24 cellular contexts compared by ENCODE assay signal in the genomic region with DNA sequence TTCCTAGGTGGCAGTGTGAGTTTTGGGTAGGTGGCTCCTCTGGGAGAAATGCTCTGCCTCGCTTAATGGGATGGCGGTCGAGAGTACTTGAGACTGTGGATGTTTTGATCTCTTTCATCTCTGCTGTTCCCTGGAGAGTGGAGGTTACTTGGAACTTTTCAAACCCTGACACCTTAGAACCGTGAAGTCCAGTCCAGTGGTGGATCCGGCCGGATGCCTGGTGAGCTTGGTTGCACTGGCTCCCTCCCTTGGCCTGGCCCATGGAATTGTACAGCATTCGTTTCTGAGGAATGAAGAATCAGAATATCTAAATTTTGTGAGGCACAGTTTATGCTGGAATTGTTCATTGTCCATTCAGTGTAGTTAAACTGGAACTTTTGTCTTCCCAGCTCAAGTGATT.
"Had no signal": no experiment of that assay in that cellular context is flagged by ENCODE, and none has a peak within 500 bp of the region (broad histone marks: within the 10 kb centered on the region; RNA-seq: fewer than 3 reads in every experiment).

No MANE protein-coding gene starts in this region.

- FAIRE-seq: keratinocyte had no signal

- H3K36me3 ChIP-seq: ovary had no signal

- ATAC-seq: activated CD4-positive, alpha-beta T cell treated with anti-CD3 and anti-CD28 coated beads for 36 hours; heart right ventricle; left colon; naive thymus-derived CD8-positive, alpha-beta T cell; psoas muscle had no signal

- H3K27ac Mint-ChIP-seq: activated B cell treated with CpG ODN at 0.5 μM for 24 hours; activated CD4-positive, alpha-beta memory T cell treated with anti-CD3 and anti-CD28 coated beads for 36 hours; activated CD4-positive, alpha-beta T cell treated with anti-CD3 and anti-CD28 coated beads for 36 hours; activated naive CD8-positive, alpha-beta T cell; stimulated activated naive CD8-positive, alpha-beta T cell treated with anti-CD3 and anti-CD28 coated beads, Interleukin-15, Interleukin-2, amounts not matched to agents 100 ng/mL and 50 ng/mL, for 24 hours; T-helper 1 cell treated with Interleukin-12 subunit alpha and Interleukin-12 subunit beta and Interleukin-4 antibody, amounts not matched to agents 30 μg/mL and 1 μg/mL, for 36 hours had no signal

- H3K27ac ChIP-seq: breast epithelium, coronary artery, heart right ventricle, neutrophil, ovary, psoas muscle, right atrium auricular region, tibial artery had no signal

- H3K9me3 ChIP-seq: breast epithelium, heart right ventricle, neutrophil, ovary, psoas muscle, right atrium auricular region, tibial artery had no signal

- H3K9me3 Mint-ChIP-seq: activated B cell treated with CpG ODN at 0.5 μM for 24 hours; activated CD4-positive, alpha-beta memory T cell treated with anti-CD3 and anti-CD28 coated beads for 36 hours; naive thymus-derived CD8-positive, alpha-beta T cell; stimulated activated naive CD8-positive, alpha-beta T cell treated with anti-CD3 and anti-CD28 coated beads, Interleukin-15, Interleukin-2, amounts not matched to agents 100 ng/mL and 50 ng/mL, for 24 hours; T-helper 1 cell treated with Interleukin-12 subunit alpha and Interleukin-12 subunit beta and Interleukin-4 antibody, amounts not matched to agents 30 μg/mL and 1 μg/mL, for 36 hours had no signal

- H3K4me1 ChIP-seq: breast epithelium, psoas muscle, right atrium auricular region, tibial artery had no signal

- DNase-seq: activated B cell treated with CpG ODN at 0.5 μM for 24 hours; activated CD4-positive, alpha-beta memory T cell treated with anti-CD3 and anti-CD28 coated beads for 36 hours; activated CD4-positive, alpha-beta T cell treated with anti-CD3 and anti-CD28 coated beads for 36 hours; activated effector memory CD4-positive, alpha-beta T cell treated with anti-CD3 and anti-CD28 coated beads, Interleukin-2, amount 50 U/mL, for 16 hours; amniotic stem cell; cerebellar nuclear complex; heart right ventricle; left colon; naive thymus-derived CD8-positive, alpha-beta T cell; ovary; psoas muscle; stimulated activated CD4-positive, alpha-beta T cell treated with anti-CD3 and anti-CD28 coated beads, Interleukin-4, amount 100 ng/mL, for 4 hours; substantia nigra; T1000; tibial artery had no signal

- H3K27me3 Mint-ChIP-seq: activated B cell treated with CpG ODN at 0.5 μM for 24 hours; activated CD4-positive, alpha-beta memory T cell treated with anti-CD3 and anti-CD28 coated beads for 36 hours; activated CD4-positive, alpha-beta T cell treated with anti-CD3 and anti-CD28 coated beads for 36 hours; activated naive CD8-positive, alpha-beta T cell; naive thymus-derived CD8-positive, alpha-beta T cell; stimulated activated naive CD8-positive, alpha-beta T cell treated with anti-CD3 and anti-CD28 coated beads, Interleukin-15, Interleukin-2, amounts not matched to agents 100 ng/mL and 50 ng/mL, for 24 hours had no signal

- H3K27me3 ChIP-seq: breast epithelium, heart right ventricle, neutrophil, ovary, right atrium auricular region, tibial artery had no signal

- H3K4me3 ChIP-seq: breast epithelium, coronary artery, heart right ventricle, lung, ovary, psoas muscle, right atrium auricular region, tibial artery had no signal

- H3K4me3 Mint-ChIP-seq: activated B cell treated with CpG ODN at 0.5 μM for 24 hours; activated CD4-positive, alpha-beta memory T cell treated with anti-CD3 and anti-CD28 coated beads for 36 hours; activated CD4-positive, alpha-beta T cell treated with anti-CD3 and anti-CD28 coated beads for 36 hours; activated naive CD8-positive, alpha-beta T cell; naive thymus-derived CD8-positive, alpha-beta T cell; stimulated activated naive CD8-positive, alpha-beta T cell treated with anti-CD3 and anti-CD28 coated beads, Interleukin-15, Interleukin-2, amounts not matched to agents 100 ng/mL and 50 ng/mL, for 24 hours; T-helper 1 cell treated with Interleukin-12 subunit alpha and Interleukin-12 subunit beta and Interleukin-4 antibody, amounts not matched to agents 30 μg/mL and 1 μg/mL, for 36 hours had no signal
